In the genomic region with DNA sequence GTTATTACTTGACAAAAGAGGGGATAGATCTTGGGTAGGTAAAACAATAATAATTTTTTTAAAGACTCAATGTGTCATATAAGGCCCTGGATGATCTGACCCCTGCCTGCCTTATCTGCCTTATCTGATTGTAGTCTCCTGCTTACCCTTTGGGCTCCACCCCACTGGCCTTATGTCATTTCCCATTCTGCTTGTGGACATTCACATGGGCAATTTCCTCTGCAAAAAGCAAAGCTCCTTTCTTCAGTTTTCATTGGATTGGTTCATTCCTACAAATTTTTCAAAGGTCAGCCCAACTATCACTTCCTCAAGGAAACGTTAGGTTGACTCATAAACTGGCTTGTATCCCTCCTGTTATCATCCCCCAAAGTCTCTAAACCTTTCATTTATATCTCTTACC, we compare ENCODE assay signal across 30 cellular contexts.
"Had no signal": no experiment of that assay in that cellular context is flagged by ENCODE, and none has a peak within 500 bp of the region (broad histone marks: within the 10 kb centered on the region; RNA-seq: fewer than 3 reads in every experiment).

No MANE protein-coding gene starts in this region.

- H3K4me3 Mint-ChIP-seq: activated CD4-positive, alpha-beta T cell treated with anti-CD3 and anti-CD28 coated beads for 36 hours; activated CD4-positive, alpha-beta T cell treated with anti-CD3 and anti-CD28 coated beads, Interleukin-2, amount 10 ng/mL, durations not matched to agents 7 days and 5 days; activated naive CD4-positive, alpha-beta T cell treated with anti-CD3 and anti-CD28 coated beads for 36 hours; activated T-cell treated with anti-CD3 and anti-CD28 coated beads, Interleukin-2, amount 50 U/mL, for 4 hours; activated T-helper 1 cell treated with anti-CD3 and anti-CD28 coated beads, Interleukin-12 subunit alpha, Interleukin-12 subunit beta, Interleukin-2, Interleukin-4 antibody, amounts not matched to agents 30 ng/mL and 10 ng/mL and 1 ng/mL, durations not matched to agents 14 hours and 24 hours and 36 hours; WTC11 had no signal

- H3K27ac Mint-ChIP-seq: activated CD4-positive, alpha-beta T cell treated with anti-CD3 and anti-CD28 coated beads for 36 hours; activated CD4-positive, alpha-beta T cell treated with anti-CD3 and anti-CD28 coated beads, Interleukin-2, amount 10 ng/mL, durations not matched to agents 7 days and 5 days; activated naive CD4-positive, alpha-beta T cell treated with anti-CD3 and anti-CD28 coated beads for 36 hours; activated naive CD4-positive, alpha-beta T cell treated with anti-CD3 and anti-CD28 coated beads, Interleukin-2, amount 50 U/mL, for 72 hours; activated T-helper 1 cell treated with anti-CD3 and anti-CD28 coated beads, Interleukin-12 subunit alpha, Interleukin-12 subunit beta, Interleukin-2, Interleukin-4 antibody, amounts not matched to agents 30 ng/mL and 10 ng/mL and 1 ng/mL, durations not matched to agents 14 hours and 24 hours and 36 hours; WTC11 had no signal

- H3K27me3 Mint-ChIP-seq: activated CD4-positive, alpha-beta T cell treated with anti-CD3 and anti-CD28 coated beads for 36 hours; activated CD4-positive, alpha-beta T cell treated with anti-CD3 and anti-CD28 coated beads, Interleukin-2, amount 10 ng/mL, durations not matched to agents 7 days and 5 days had no signal

- DNase-seq: activated CD4-positive, alpha-beta T cell treated with anti-CD3 and anti-CD28 coated beads for 36 hours; activated CD4-positive, alpha-beta T cell treated with anti-CD3 and anti-CD28 coated beads, Interleukin-2, amount 10 ng/mL, durations not matched to agents 7 days and 5 days; activated CD4-positive, alpha-beta T cell treated with anti-CD3 and anti-CD28 coated beads, Interleukin-2, amount 50 U/mL, for 48 hours; activated CD8-positive, alpha-beta memory T cell treated with anti-CD3 and anti-CD28 coated beads, Interleukin-2, amount 50 U/mL, for 4 hours; activated gamma-delta T cell treated with Interleukin-2 at 50 U/mL for 16 hours; activated naive CD4-positive, alpha-beta T cell treated with anti-CD3 and anti-CD28 coated beads for 36 hours; activated T-cell treated with anti-CD3 and anti-CD28 coated beads for 4 hours; activated T-cell treated with anti-CD3 and anti-CD28 coated beads, Interleukin-2, amount 50 U/mL, for 4 hours; body of pancreas; Kasumi-1; KG1; MM.1S; MV-4-11; NCI-H1092; NCI-H1436 treated with DMSO at 0.1 percent for 48 hours; NCI-H1694 treated with DMSO at 0.1 percent for 48 hours; NCI-H2029; NCI-H345; NCI-H526; NCI-H748 treated with DMSO at 0.1 percent for 48 hours; OCI-M1; Right ventricle myocardium superior; SW 1271; T-helper 1 cell; T-helper 2 cell; T-helper 9 cell had no signal

- H3K4me1 Mint-ChIP-seq: activated CD4-positive, alpha-beta T cell treated with anti-CD3 and anti-CD28 coated beads for 36 hours; activated CD4-positive, alpha-beta T cell treated with anti-CD3 and anti-CD28 coated beads, Interleukin-2, amount 10 ng/mL, durations not matched to agents 7 days and 5 days; WTC11 had no signal

- H3K36me3 Mint-ChIP-seq: activated naive CD4-positive, alpha-beta T cell treated with anti-CD3 and anti-CD28 coated beads, Interleukin-2, amount 50 U/mL, for 72 hours; WTC11 had no signal

- H3K9me3 Mint-ChIP-seq: activated CD4-positive, alpha-beta T cell treated with anti-CD3 and anti-CD28 coated beads, Interleukin-2, amount 10 ng/mL, durations not matched to agents 7 days and 5 days; activated naive CD4-positive, alpha-beta T cell treated with anti-CD3 and anti-CD28 coated beads for 36 hours; activated naive CD4-positive, alpha-beta T cell treated with anti-CD3 and anti-CD28 coated beads, Interleukin-2, amount 50 U/mL, for 72 hours; activated T-cell treated with anti-CD3 and anti-CD28 coated beads, Interleukin-2, amount 50 U/mL, for 4 hours; activated T-helper 1 cell treated with anti-CD3 and anti-CD28 coated beads, Interleukin-12 subunit alpha, Interleukin-12 subunit beta, Interleukin-2, Interleukin-4 antibody, amounts not matched to agents 30 ng/mL and 10 ng/mL and 1 ng/mL, durations not matched to agents 14 hours and 24 hours and 36 hours; WTC11 had no signal

- ATAC-seq: activated CD4-positive, alpha-beta T cell treated with anti-CD3 and anti-CD28 coated beads for 36 hours; activated CD4-positive, CD25-positive, alpha-beta regulatory T cell treated with anti-CD3 and anti-CD28 coated beads, Interleukin-2, amount 50 U/mL, for 24 hours; activated naive CD4-positive, alpha-beta T cell treated with anti-CD3 and anti-CD28 coated beads, Interleukin-2, amount 50 U/mL, for 72 hours; activated T-cell treated with anti-CD3 and anti-CD28 coated beads, Interleukin-2, amount 50 U/mL, for 4 hours; body of pancreas; WTC11 had no signal
